1 cellular context compared by ENCODE assay signal in the genomic region with DNA sequence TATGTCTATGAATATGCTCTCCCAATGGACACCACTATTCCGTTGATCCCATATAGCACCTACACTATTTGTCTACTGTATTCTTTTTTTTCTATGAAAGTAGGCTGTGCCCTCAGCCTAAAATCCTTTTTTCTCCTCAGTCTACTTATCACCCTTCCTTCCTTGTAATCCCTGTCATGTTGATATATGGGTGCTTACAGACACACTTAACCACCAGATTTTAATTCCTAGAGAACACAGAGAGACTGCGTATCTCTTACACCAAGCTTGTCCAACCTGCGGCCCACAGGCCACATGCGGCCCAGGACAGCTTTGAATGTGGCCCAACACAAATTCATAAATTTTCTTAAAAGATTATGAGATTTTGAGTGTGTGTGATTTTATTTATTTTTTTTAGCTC.
TF ChIP-seq lines count a peak whose summit lies in the region.

No MANE protein-coding gene starts in this region.

TF ChIP-seq in K562, 482 proteins besides CTCF, POLR2A, EP300 and RAD21 (continued from another document):
- TF ChIP-seq, protein P1, sequence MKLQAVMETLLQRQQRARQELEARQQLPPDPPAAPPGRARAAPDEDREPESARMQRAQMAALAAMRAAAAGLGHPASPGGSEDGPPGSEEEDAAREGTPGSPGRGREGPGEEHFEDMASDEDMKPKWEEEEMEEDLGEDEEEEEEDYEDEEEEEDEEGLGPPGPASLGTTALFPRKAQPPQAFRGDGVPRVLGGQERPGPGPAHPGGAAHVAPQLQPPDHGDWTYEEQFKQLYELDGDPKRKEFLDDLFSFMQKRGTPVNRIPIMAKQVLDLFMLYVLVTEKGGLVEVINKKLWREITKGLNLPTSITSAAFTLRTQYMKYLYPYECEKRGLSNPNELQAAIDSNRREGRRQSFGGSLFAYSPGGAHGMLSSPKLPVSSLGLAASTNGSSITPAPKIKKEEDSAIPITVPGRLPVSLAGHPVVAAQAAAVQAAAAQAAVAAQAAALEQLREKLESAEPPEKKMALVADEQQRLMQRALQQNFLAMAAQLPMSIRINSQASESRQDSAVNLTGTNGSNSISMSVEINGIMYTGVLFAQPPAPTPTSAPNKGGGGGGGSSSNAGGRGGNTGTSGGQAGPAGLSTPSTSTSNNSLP (IDR thresholded peaks at IDR 0.05; ENCODE audit: borderline replicate concordance, low read depth, low read length), result no peak
- no peak for TF ChIP-seq HMGN3 (IDR thresholded peaks at IDR 0.05; ENCODE audit: borderline replicate concordance, extremely low read depth, insufficient read length, low read depth, low read length)
